Comparison of ENCODE assay signal across 7 cellular contexts in the genomic region with DNA sequence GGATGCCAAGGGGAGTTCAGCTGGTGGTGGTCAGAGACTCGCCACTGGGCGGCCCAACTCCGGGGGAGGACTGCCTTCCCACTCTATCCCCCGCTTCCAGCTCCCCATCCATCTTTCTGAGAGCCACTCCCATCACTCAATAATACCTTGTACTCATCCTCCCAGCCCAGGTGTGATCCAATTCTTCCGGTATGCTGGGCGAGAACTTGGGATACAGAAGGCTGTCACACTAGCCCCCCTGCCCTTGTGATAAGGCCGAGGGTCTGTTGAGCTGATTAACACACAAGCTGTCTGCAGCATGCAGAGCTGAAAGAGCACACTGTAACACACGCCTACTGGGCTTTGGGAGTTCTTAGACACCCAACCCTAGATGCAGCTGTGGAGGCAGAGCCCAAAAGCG.
"Had no signal": no experiment of that assay in that cellular context is flagged by ENCODE, and none has a peak within 500 bp of the region (broad histone marks: within the 10 kb centered on the region; RNA-seq: fewer than 3 reads in every experiment).

No MANE protein-coding gene starts in this region.

- H3K27ac Mint-ChIP-seq: HFFc6 had no signal

- H3K9me3 ChIP-seq: HAP-1 had no signal

- DNase-seq: GM23248, GOT3, H7, HFFc6 had no signal

- H3K4me1 ChIP-seq: HAP-1 had no signal

- H2AFZ ChIP-seq: GM23248 had no signal

- H3K9ac ChIP-seq: GM23248 had no signal

- H3K4me3 Mint-ChIP-seq: HFFc6, IgD-negative memory B cell had no signal

- H3K27me3 Mint-ChIP-seq: IgD-negative memory B cell had no signal

- H3K4me3 ChIP-seq: GM23248, HAP-1 had no signal

- H3K27ac ChIP-seq: GM23248, HL-60 had no signal

- H3K4me1 Mint-ChIP-seq: IgD-negative memory B cell had no signal

- H3K36me3 ChIP-seq: HAP-1 had no signal
